8 cellular contexts compared by ENCODE assay signal in the genomic region with DNA sequence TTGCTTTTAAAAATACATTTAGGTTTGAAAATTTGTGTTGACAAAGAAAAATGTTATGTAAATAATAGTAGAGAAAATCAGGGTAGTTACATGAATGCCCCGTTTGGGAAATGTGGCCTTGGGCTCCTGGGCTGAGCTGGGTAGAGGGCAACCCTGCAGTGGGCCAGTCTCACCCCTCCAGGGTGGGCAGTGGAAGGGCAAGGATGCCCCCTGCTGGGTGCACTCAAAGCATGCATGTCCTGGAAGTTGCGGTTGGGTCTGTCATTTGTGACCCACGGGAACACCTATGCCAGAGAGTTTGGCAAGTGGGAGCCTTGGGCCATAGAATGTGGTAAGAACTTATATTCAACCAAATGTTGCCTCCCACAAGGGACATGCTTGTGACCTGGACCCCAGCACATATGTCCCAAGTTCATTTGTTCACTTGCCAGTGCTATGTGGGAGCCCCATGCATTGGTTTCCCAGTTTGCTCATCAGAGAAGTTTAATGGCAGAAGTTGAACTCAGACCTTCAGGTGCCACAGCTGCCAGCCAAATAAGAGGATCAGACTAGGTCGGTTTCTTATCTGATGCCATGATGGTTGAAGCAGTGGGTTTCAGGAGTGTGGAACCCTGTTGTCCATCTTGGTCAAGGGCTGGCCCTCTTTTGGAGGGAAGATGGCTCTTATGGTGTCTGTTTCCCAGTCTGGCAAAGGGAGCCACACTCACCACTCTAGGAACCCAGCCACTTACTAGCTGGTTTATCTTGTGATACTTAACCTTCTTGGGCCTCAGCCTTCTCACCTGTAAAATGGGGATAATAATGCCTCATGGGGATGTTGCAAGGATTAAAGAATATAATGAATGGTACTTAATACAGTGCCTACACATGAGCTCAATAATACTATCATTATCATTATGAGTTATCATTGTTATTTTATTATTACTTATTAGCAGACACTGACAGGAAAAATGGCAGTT. TPM values are rescaled to one million over a fixed set of nuclear protein-coding genes. Genes with fewer than 3 reads are reported as not detected.
DNase-seq lines count a peak whose midpoint lies in the region; ATAC-seq, FAIRE-seq and TF ChIP-seq lines count a peak whose summit lies in the region.

No MANE protein-coding gene starts in this region.

- intact Hi-C loops in heart right ventricle (cut with DNase I) = loop anchor here in 9 of 10 donors (1.0 to 10.0 kb wide), 6 partner anchors 27 to 115 kb away; a partner anchor contains a TSS

- TF ChIP-seq RAD21 in A549 (conservative IDR thresholded peaks at IDR 0.05 in 1 of 2, IDR thresholded peaks at IDR 0.05 in 1 of 2) = peak; percentile 73 to 88

- no peak for TF ChIP-seq POLR2A in A549 (IDR thresholded peaks at IDR 0.05; ENCODE audit: low read length)
- TF ChIP-seq POLR2A in Peyer's patch (IDR thresholded peaks at IDR 0.05) = no peak

- POLR2A ChIA-PET in A549 (lab: Yijun Ruan, JAX) = no interaction called here

- H3K4me3 ChIP-seq in A549 = no peak overlapping the region
- H3K4me3 ChIP-seq in GM12865 (ENCODE audit: low read depth, low read length) = no peak overlapping the region
- H3K4me3 ChIP-seq in Peyer's patch = no peak overlapping the region
- no peak overlapping the region for H3K4me3 ChIP-seq in heart right ventricle
- H3K4me3 ChIP-seq in small intestine (ENCODE audit: low read depth in 1 of 2, low read length in 2 of 2) = no peak overlapping the region

- TF ChIP-seq CTCF in A549 (IDR thresholded peaks at IDR 0.05) = peak; percentile 56
- TF ChIP-seq CTCF in GM12865 (IDR thresholded peaks at IDR 0.05; ENCODE audit: insufficient read depth, low read depth, low read length, missing control alignments) = peak; percentile 74
- peak; percentile 62 to 72 (median 66) for TF ChIP-seq CTCF in Peyer's patch (IDR thresholded peaks at IDR 0.05)
- peak; percentile 47 to 86 (median 80) for TF ChIP-seq CTCF in heart right ventricle (IDR thresholded peaks at IDR 0.05)

- no peaks in the 10 kb centered on the region for H3K9me3 ChIP-seq in A549
- no peaks in the 10 kb centered on the region for H3K9me3 ChIP-seq in Peyer's patch
- H3K9me3 ChIP-seq in heart right ventricle = no peaks in the 10 kb centered on the region
- no peaks in the 10 kb centered on the region for H3K9me3 ChIP-seq in small intestine (ENCODE audit: control insufficient read depth, low read depth)

- CTCF ChIA-PET in A549 (lab: Yijun Ruan, JAX) = interaction anchor here (0.5 to 18.2 kb wide), 23 partner anchors 9 to 434 kb away, joined by 3 to 203 read pairs (median 4); a partner anchor contains a TSS

- ATAC-seq in A549 = peak; percentile 58 to 90; a peak in 4 of 6 replicates
- ATAC-seq in heart right ventricle = peak; percentile 40 to 82 (median 74)
- no peak for ATAC-seq in HG03280 (IDR thresholded peaks at IDR 0.05; ENCODE audit: unreplicated experiment)

- H3K27ac ChIP-seq in A549 = no peak overlapping the region
- no peak overlapping the region for H3K27ac ChIP-seq in Peyer's patch
- no peak overlapping the region for H3K27ac ChIP-seq in heart right ventricle
- no peak overlapping the region for H3K27ac ChIP-seq in small intestine (ENCODE audit: low read depth in 1 of 2, low read length in 1 of 2)

- H3K27me3 ChIP-seq in Peyer's patch (no peaks in the 10 kb centered on the region), heart right ventricle (peaks cover 0 to 3% (median 0%) of the 10 kb centered on the region in 7 donors), small intestine (ENCODE audit: control insufficient read depth in 2 of 2, insufficient read depth in 2 of 2, low read length in 2 of 2) (no peaks in the 10 kb centered on the region)

- H3K36me3 ChIP-seq in Peyer's patch (no peaks in the 10 kb centered on the region), heart right ventricle (no peaks in the 10 kb centered on the region), small intestine (ENCODE audit: control insufficient read depth in 2 of 2, insufficient read depth in 2 of 2, low read length in 2 of 2) (no peaks in the 10 kb centered on the region)

- H3K4me1 ChIP-seq in A549 (peaks cover 6% of the 10 kb centered on the region; the same call in 1 of the 3 replicates), Peyer's patch (peaks cover 0 to 19% (median 9%) of the 10 kb centered on the region in 4 donors), heart right ventricle (peaks cover 0 to 45% (median 7%) of the 10 kb centered on the region in 9 donors), small intestine (ENCODE audit: control insufficient read depth in 2 of 2, insufficient read depth in 1 of 2, low read depth in 1 of 2, low read length in 1 of 2) (no peaks in the 10 kb centered on the region)

- DNase-seq in A549 (ENCODE audit: low read depth in 1 of 2, low spot score in 1 of 2) (peak; percentile 45 to 51), GM12865 (ENCODE audit: low read depth) (peak; percentile 66), Peyer's patch (peak; percentile 62 to 75 (median 68)), heart right ventricle (peak; percentile 63 to 68), small intestine (peak; percentile 45), cerebellum (ENCODE audit: low spot score) (no peak)
- peak; percentile 82 for DNase-seq in activated effector memory CD4-positive, alpha-beta T cell treated with anti-CD3 and anti-CD28 coated beads, Interleukin-2, amount 50 U/mL, for 16 hours

- FAIRE-seq in A549 (lab: Jason Lieb, UNC) (no peak), small intestine (lab: Jason Lieb, UNC) (no peak)

- H3K4me2 ChIP-seq in A549 = no peak overlapping the region

- TF ChIP-seq EP300 in A549 (IDR thresholded peaks at IDR 0.05) = no peak

- 8% methylated on average over 4 of the region's 4 CpGs for WGBS in A549 (ENCODE audit: missing lambda C conversion rate)
- WGBS in heart right ventricle, 2 donors = 13 to 18% methylated on average over 4 of the region's 4 CpGs
- 16 to 22% (median 20%) methylated on average over 4 of the region's 4 CpGs for WGBS in small intestine, 3 donors

TF ChIP-seq in A549, 52 proteins besides CTCF, POLR2A, EP300 and RAD21 (continues in another document):
- TF ChIP-seq, protein P1, sequence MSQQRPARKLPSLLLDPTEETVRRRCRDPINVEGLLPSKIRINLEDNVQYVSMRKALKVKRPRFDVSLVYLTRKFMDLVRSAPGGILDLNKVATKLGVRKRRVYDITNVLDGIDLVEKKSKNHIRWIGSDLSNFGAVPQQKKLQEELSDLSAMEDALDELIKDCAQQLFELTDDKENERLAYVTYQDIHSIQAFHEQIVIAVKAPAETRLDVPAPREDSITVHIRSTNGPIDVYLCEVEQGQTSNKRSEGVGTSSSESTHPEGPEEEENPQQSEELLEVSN (IDR thresholded peaks at IDR 0.05; ENCODE audit: borderline replicate concordance, low read depth) = no peak

RNA-seq across cellular contexts. Expression of a gene that starts 2.5 kb away (rescaled TPM):
- polyA plus RNA-seq in A549 (2011; rRNA removed) = 0.19 and 0.30 TPM in 2 replicates
- polyA plus RNA-seq in A549 (2012; cell fraction: cytosol; rRNA removed) = 0.65 and 0.84 TPM in 2 replicates
- polyA plus RNA-seq in A549 (2012; cell fraction: nucleus; rRNA removed) = 0.98 and 1.1 TPM in 2 replicates
- 0.38 to 0.58 TPM (median 0.49 TPM) in 3 replicates for polyA plus RNA-seq in A549 (2017; fragmentation: RNase III; extraction: RNeasy Plus Mini Kit Qiagen cat#74134 plus additional on column Dnase treatment)
- 0.37 TPM in 1 of 2 replicates, not detected in the other for polyA minus RNA-seq in A549 (2011; rRNA and poly(A)+ RNA removed)
- total RNA-seq in Peyer's patch = 100 to 1,000 TPM in 1 of 4 donors, 10 to 100 TPM in 3; 12.3 to 101 (median 15.7) TPM
- 10 to 100 TPM in 2 of 10 donors, 1 to 10 TPM in 8; 1.2 to 24.4 (median 4.9) TPM for total RNA-seq in heart right ventricle
- 10 to 100 TPM in 1 of 2 donors, 1 to 10 TPM in 1; 4.2 to 14.6 TPM for polyA plus RNA-seq in heart right ventricle
- polyA plus RNA-seq in small intestine = 1 to 10 TPM; 5.6 to 8.1 (median 7.6) TPM
- total RNA-seq in cerebellum = 4.4 TPM

RNA-seq across cellular contexts. Expression of a gene that starts 13.2 kb away (rescaled TPM):
- polyA plus RNA-seq in A549 (2011; rRNA removed) (2.8 and 3.5 TPM in 2 replicates), A549 (2017; fragmentation: RNase III; extraction: RNeasy Plus Mini Kit Qiagen cat#74134 plus additional on column Dnase treatment) (3.3 to 3.9 TPM (median 3.8 TPM) in 3 replicates), heart right ventricle (10 to 100 TPM; 19.8 to 56.1 TPM), small intestine (1 to 10 TPM; 4.7 to 7.6 (median 5.4) TPM)
- 0.98 and 1.6 TPM in 2 replicates for polyA plus RNA-seq in A549 (2012; cell fraction: cytosol; rRNA removed)
- polyA plus RNA-seq in A549 (2012; cell fraction: nucleus; rRNA removed) = 1.0 and 1.2 TPM in 2 replicates
- 0.74 and 1.2 TPM in 2 replicates for polyA minus RNA-seq in A549 (2011; rRNA and poly(A)+ RNA removed)
- total RNA-seq in Peyer's patch (10 to 100 TPM in 1 of 4 donors, 1 to 10 TPM in 3; 6.2 to 10.7 (median 8.9) TPM), heart right ventricle (10 to 100 TPM; 32.5 to 63.9 (median 40.9) TPM), cerebellum (13.2 TPM)

RNA-seq across cellular contexts. Expression of a gene that starts 27.4 kb away (rescaled TPM):
- polyA plus RNA-seq in A549 (2011; rRNA removed) = not detected in 2 replicates
- polyA plus RNA-seq in A549 (2012; cell fraction: cytosol; rRNA removed) = 0.12 and 0.29 TPM in 2 replicates
- polyA plus RNA-seq in A549 (2012; cell fraction: nucleus; rRNA removed) = 0.40 and 0.96 TPM in 2 replicates
- polyA plus RNA-seq in A549 (2017; fragmentation: RNase III; extraction: RNeasy Plus Mini Kit Qiagen cat#74134 plus additional on column Dnase treatment) = 0.08 to 0.25 TPM (median 0.10 TPM) in 3 replicates
- not detected in 2 replicates for polyA minus RNA-seq in A549 (2011; rRNA and poly(A)+ RNA removed)
- total RNA-seq in Peyer's patch = not detected
- 1 to 10 TPM in 1 of 10 donors, under 1 TPM in 3, not detected in 6; 0.26 to 1.9 (median 0.44) TPM for total RNA-seq in heart right ventricle
- not detected for polyA plus RNA-seq in heart right ventricle
- polyA plus RNA-seq in small intestine = under 1 TPM in 1 of 3 donors, not detected in 2; 0.04 TPM
- 0.27 TPM for total RNA-seq in cerebellum

RNA-seq across cellular contexts. Expression of a gene that starts 30.5 kb away (rescaled TPM):
- polyA plus RNA-seq in A549 (2011; rRNA removed) (1.9 and 2.8 TPM in 2 replicates), A549 (2017; fragmentation: RNase III; extraction: RNeasy Plus Mini Kit Qiagen cat#74134 plus additional on column Dnase treatment) (23.4 to 28.7 TPM (median 27.4 TPM) in 3 replicates), heart right ventricle (10 to 100 TPM; 13.0 to 97.4 TPM), small intestine (1 to 10 TPM; 2.2 to 7.4 (median 2.7) TPM)
- 1.5 and 1.8 TPM in 2 replicates for polyA plus RNA-seq in A549 (2012; cell fraction: cytosol; rRNA removed)
- polyA plus RNA-seq in A549 (2012; cell fraction: nucleus; rRNA removed) = 7.4 and 26.8 TPM in 2 replicates
- polyA minus RNA-seq in A549 (2011; rRNA and poly(A)+ RNA removed) = 8.3 and 9.8 TPM in 2 replicates
- total RNA-seq in Peyer's patch (10 to 100 TPM; 14.4 to 55.6 (median 37.7) TPM), heart right ventricle (100 to 1,000 TPM; 113 to 190 (median 151) TPM), cerebellum (0.73 TPM)

RNA-seq across cellular contexts. Expression of a gene that starts 40.6 kb away (rescaled TPM):
- not detected in 2 replicates for polyA plus RNA-seq in A549 (2011; rRNA removed)
- not detected in 2 replicates for polyA plus RNA-seq in A549 (2012; cell fraction: cytosol; rRNA removed)
- polyA plus RNA-seq in A549 (2012; cell fraction: nucleus; rRNA removed) = not detected in 2 replicates
- polyA plus RNA-seq in A549 (2017; fragmentation: RNase III; extraction: RNeasy Plus Mini Kit Qiagen cat#74134 plus additional on column Dnase treatment) = not detected in 3 replicates
- polyA minus RNA-seq in A549 (2011; rRNA and poly(A)+ RNA removed) = not detected in 2 replicates
- 1,000 to 10,000 TPM in 3 of 4 donors, 100 to 1,000 TPM in 1; 519 to 6,265 (median 3,022) TPM for total RNA-seq in Peyer's patch
- total RNA-seq in heart right ventricle = not detected
- polyA plus RNA-seq in heart right ventricle = not detected
- polyA plus RNA-seq in small intestine = over 10,000 TPM in 2 of 3 donors, 1,000 to 10,000 TPM in 1; 4,043 to 32,483 (median 28,942) TPM
- not detected for total RNA-seq in cerebellum
